8 cellular contexts compared by ENCODE assay signal in genomic region chr5:177366528-177367322, GRCh38. TPM values are rescaled to one million over a fixed set of nuclear protein-coding genes. Genes with fewer than 3 reads are reported as not detected.
DNase-seq lines count a peak whose midpoint lies in the region; ATAC-seq and TF ChIP-seq lines count a peak whose summit lies in the region.

No MANE protein-coding gene starts in this region.

- H3K9me3 ChIP-seq in Karpas-422 (ENCODE audit: low read length) (no peaks in the 10 kb centered on the region), endodermal cell (ENCODE audit: control insufficient read depth, low read length) (no peaks in the 10 kb centered on the region)

- H3K27ac Mint-ChIP-seq in endodermal cell (peak overlapping the region; percentile 96), natural killer cell (peak overlapping the region in 1 of 2 donors; percentile 37)
- H3K27ac Mint-ChIP-seq in stimulated activated memory B cell treated with anti-CD40 and anti-IgM and Interleukin-4, amounts not matched to agents 10 μg/mL and 1 μg/mL and 100 μg/mL, for 72 hours = no peak overlapping the region

- no peak for TF ChIP-seq CTCF in 22Rv1 (IDR thresholded peaks at IDR 0.05)
- no peak for TF ChIP-seq CTCF in endodermal cell (conservative IDR thresholded peaks at IDR 0.05)
- no peak for TF ChIP-seq CTCF in natural killer cell (IDR thresholded peaks at IDR 0.05)

- no peaks in the 10 kb centered on the region for H3K27me3 ChIP-seq in Karpas-422 (ENCODE audit: low read length)
- peaks cover 10% of the 10 kb centered on the region for H3K27me3 ChIP-seq in endodermal cell (ENCODE audit: control insufficient read depth, insufficient read depth, low read length, poor library complexity, severe bottlenecking)

- ATAC-seq in stimulated activated memory B cell treated with anti-CD40 and anti-IgM and Interleukin-4, amounts not matched to agents 10 μg/mL and 1 μg/mL and 100 μg/mL, for 72 hours = no peak
- ATAC-seq in natural killer cell (no peak), HG03045 (IDR thresholded peaks at IDR 0.05; ENCODE audit: unreplicated experiment) (no peak)

- H3K36me3 ChIP-seq in Karpas-422 (ENCODE audit: insufficient read depth, low read length) (peaks cover 4% of the 10 kb centered on the region; the same call in 1 of the 2 replicates), endodermal cell (ENCODE audit: control insufficient read depth, insufficient read depth, low read length) (no peaks in the 10 kb centered on the region)

- H3K36me3 Mint-ChIP-seq in endodermal cell (ENCODE audit: low read depth) (no peaks in the 10 kb centered on the region), natural killer cell (no peaks in the 10 kb centered on the region)
- H3K36me3 Mint-ChIP-seq in stimulated activated memory B cell treated with anti-CD40 and anti-IgM and Interleukin-4, amounts not matched to agents 10 μg/mL and 1 μg/mL and 100 μg/mL, for 72 hours = peaks cover 43% of the 10 kb centered on the region

- H3K4me2 ChIP-seq in Karpas-422 (ENCODE audit: low read depth, low read length, poor library complexity, severe bottlenecking) = no peak overlapping the region

- intact Hi-C loops in natural killer cell (cut with micrococcal nuclease) = no loop called here

- H3K4me1 ChIP-seq in Karpas-422 (ENCODE audit: low read length) = peaks cover 35% of the 10 kb centered on the region
- peaks cover 7% of the 10 kb centered on the region for H3K4me1 ChIP-seq in endodermal cell (ENCODE audit: control insufficient read depth, insufficient read depth, low read length)

- H3K9me3 Mint-ChIP-seq in endodermal cell (no peaks in the 10 kb centered on the region), natural killer cell (no peaks in the 10 kb centered on the region)
- H3K9me3 Mint-ChIP-seq in stimulated activated memory B cell treated with anti-CD40 and anti-IgM and Interleukin-4, amounts not matched to agents 10 μg/mL and 1 μg/mL and 100 μg/mL, for 72 hours = no peaks in the 10 kb centered on the region

- H3K27me3 Mint-ChIP-seq in endodermal cell (ENCODE audit: insufficient read depth) = peaks cover 32% of the 10 kb centered on the region
- H3K27me3 Mint-ChIP-seq in stimulated activated memory B cell treated with anti-CD40 and anti-IgM and Interleukin-4, amounts not matched to agents 10 μg/mL and 1 μg/mL and 100 μg/mL, for 72 hours = no peaks in the 10 kb centered on the region
- no peaks in the 10 kb centered on the region for H3K27me3 Mint-ChIP-seq in natural killer cell (ENCODE audit: low read depth in 2 of 2)

- no peak overlapping the region for H2AFZ ChIP-seq in Karpas-422 (ENCODE audit: low read length)

- no peaks in the 10 kb centered on the region for H3K79me2 ChIP-seq in Karpas-422 (ENCODE audit: low read length)

- DNase-seq in Karpas-422 (peak; percentile 73), endodermal cell (peak; percentile 98), medulla oblongata (ENCODE audit: extremely low spot score) (peak; percentile 27), ureter (ENCODE audit: low spot score) (peak; percentile 94), natural killer cell (no peak)

- H3K4me3 Mint-ChIP-seq in endodermal cell (peak overlapping the region; percentile 72), natural killer cell (no peak overlapping the region)
- no peak overlapping the region for H3K4me3 Mint-ChIP-seq in stimulated activated memory B cell treated with anti-CD40 and anti-IgM and Interleukin-4, amounts not matched to agents 10 μg/mL and 1 μg/mL and 100 μg/mL, for 72 hours

- no peak overlapping the region for H3K4me3 ChIP-seq in Karpas-422 (ENCODE audit: low read length)
- peak overlapping the region; percentile 78 for H3K4me3 ChIP-seq in endodermal cell (ENCODE audit: low read length)

- peaks cover 27% of the 10 kb centered on the region for H3K4me1 Mint-ChIP-seq in endodermal cell
- H3K4me1 Mint-ChIP-seq in stimulated activated memory B cell treated with anti-CD40 and anti-IgM and Interleukin-4, amounts not matched to agents 10 μg/mL and 1 μg/mL and 100 μg/mL, for 72 hours = peaks cover 76% of the 10 kb centered on the region
- peaks cover 25 to 51% of the 10 kb centered on the region in 2 donors for H3K4me1 Mint-ChIP-seq in natural killer cell

- WGBS in endodermal cell (ENCODE audit: insufficient coverage in 1 of 2, insufficient read length in 1 of 2), 2 experiments = 3 to 21% methylated on average over 2 to 35 of the region's 36 CpGs

- H3K9ac ChIP-seq in Karpas-422 (ENCODE audit: low read length) (no peak overlapping the region), endodermal cell (ENCODE audit: extremely low read depth, low read length, poor library complexity, severe bottlenecking) (peak overlapping the region; percentile 59)

- H3K27ac ChIP-seq in 22Rv1 (peak overlapping the region; percentile 70), Karpas-422 (ENCODE audit: low read length) (no peak overlapping the region), endodermal cell (ENCODE audit: low read depth, low read length) (peak overlapping the region; percentile 80)

- H3K9me2 ChIP-seq in Karpas-422 (replicated peaks; ENCODE audit: insufficient read depth, low read length) = no peaks in the 10 kb centered on the region

- no peaks in the 10 kb centered on the region for H4K20me1 ChIP-seq in Karpas-422 (ENCODE audit: insufficient read depth, low read depth, low read length)

RNA-seq across cellular contexts. Expression of gene RGS14, which starts 9.0 kb away (rescaled TPM):
- 22.6 and 70.8 TPM in 2 replicates for total RNA-seq in Karpas-422 (2014; rRNA removed; shearing (Covaris generic); ENCODE audit: low replicate concordance)
- total RNA-seq in endodermal cell = 10 to 100 TPM; 14.2 to 21.9 TPM
- polyA plus RNA-seq in endodermal cell (2013, experiment 1 of 2) = 17.1 TPM
- 18.7 TPM for polyA plus RNA-seq in endodermal cell (2013, experiment 2 of 2)
- 17.3 TPM for total RNA-seq in ureter
- total RNA-seq in natural killer cell = 10 to 100 TPM; 57.3 to 87.0 (median 66.1) TPM

RNA-seq across cellular contexts. Expression of gene LMAN2, which starts 15.3 kb away (rescaled TPM):
- total RNA-seq in Karpas-422 (2014; rRNA removed; shearing (Covaris generic); ENCODE audit: low replicate concordance) = 116 and 256 TPM in 2 replicates
- 100 to 1,000 TPM; 119 to 128 TPM for total RNA-seq in endodermal cell
- polyA plus RNA-seq in endodermal cell (2013, experiment 1 of 2) = 116 TPM
- 116 TPM for polyA plus RNA-seq in endodermal cell (2013, experiment 2 of 2)
- total RNA-seq in ureter = 129 TPM
- 100 to 1,000 TPM; 112 to 124 (median 114) TPM for total RNA-seq in natural killer cell

RNA-seq across cellular contexts. Expression of gene SLC34A1, which starts 17.5 kb away (rescaled TPM):
- total RNA-seq in Karpas-422 (2014; rRNA removed; shearing (Covaris generic); ENCODE audit: low replicate concordance) = not detected in 2 replicates
- total RNA-seq in endodermal cell = not detected
- polyA plus RNA-seq in endodermal cell (2013, experiment 1 of 2) = not detected
- polyA plus RNA-seq in endodermal cell (2013, experiment 2 of 2) = not detected
- not detected for total RNA-seq in ureter
- under 1 TPM; 0.50 to 0.66 (median 0.63) TPM for total RNA-seq in natural killer cell

RNA-seq across cellular contexts. Expression of gene PFN3, which starts 33.7 kb away (rescaled TPM):
- not detected in 2 replicates for total RNA-seq in Karpas-422 (2014; rRNA removed; shearing (Covaris generic); ENCODE audit: low replicate concordance)
- total RNA-seq in endodermal cell (not detected), ureter (not detected), natural killer cell (not detected)
- polyA plus RNA-seq in endodermal cell (2013, experiment 1 of 2) = not detected
- polyA plus RNA-seq in endodermal cell (2013, experiment 2 of 2) = not detected

RNA-seq across cellular contexts. Expression of gene F12, which starts 42.6 kb away (rescaled TPM):
- total RNA-seq in Karpas-422 (2014; rRNA removed; shearing (Covaris generic); ENCODE audit: low replicate concordance) = 6.0 and 6.5 TPM in 2 replicates
- total RNA-seq in endodermal cell = 1 to 10 TPM in 1 of 2 donors, under 1 TPM in 1; 0.95 to 2.9 TPM
- polyA plus RNA-seq in endodermal cell (2013, experiment 1 of 2) = 0.75 TPM
- 0.46 TPM for polyA plus RNA-seq in endodermal cell (2013, experiment 2 of 2)
- total RNA-seq in ureter = 1.3 TPM
- 1 to 10 TPM in 1 of 3 donors, under 1 TPM in 2; 0.66 to 1.7 (median 0.93) TPM for total RNA-seq in natural killer cell
